ENCODE assay signal across 10 cellular contexts in the genomic region with DNA sequence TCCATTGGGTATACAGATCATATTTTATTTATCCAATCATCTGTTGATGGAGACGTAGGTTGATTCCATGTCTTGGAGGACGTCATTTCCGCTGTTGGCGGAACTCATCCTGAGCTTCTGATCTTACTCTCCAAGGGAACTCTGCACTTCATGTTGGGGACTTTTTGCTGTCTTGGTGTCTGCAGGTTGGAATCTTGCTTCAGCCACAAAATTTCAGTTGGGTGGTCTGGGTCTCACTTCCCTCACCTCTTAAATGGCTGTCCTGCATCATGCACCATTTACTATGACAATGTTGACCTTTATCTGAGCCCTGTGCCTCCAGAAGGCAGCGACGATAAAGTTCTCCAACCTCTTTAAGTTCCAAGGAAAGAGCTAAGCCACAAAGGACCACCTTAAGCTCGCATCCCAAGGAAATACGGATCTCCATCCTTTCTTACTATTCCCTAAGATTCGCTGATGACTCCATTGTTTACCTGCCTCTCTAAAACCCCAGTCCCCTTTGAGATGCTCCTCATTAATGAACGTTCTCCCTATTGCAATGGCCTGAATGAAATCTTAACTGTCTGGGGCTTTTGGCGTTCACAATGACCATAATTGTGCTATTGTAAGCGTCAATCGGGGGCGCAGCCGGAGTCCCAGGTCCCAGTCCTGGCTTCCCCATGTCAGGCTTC. TPM values are rescaled to one million over a fixed set of nuclear protein-coding genes. Genes with fewer than 3 reads are reported as not detected.
A peak's percentile ranks its signal among the peaks of the same experiment; 100 is the strongest.
DNase-seq lines count a peak whose midpoint lies in the region; ATAC-seq and TF ChIP-seq lines count a peak whose summit lies in the region.
"Had no signal": no experiment of that assay in that cellular context is flagged by ENCODE, and none has a peak within 500 bp of the region (broad histone marks: within the 10 kb centered on the region; RNA-seq: fewer than 3 reads in every experiment).

No MANE protein-coding gene starts in this region.

- WGBS in heart right ventricle, 2 donors, result 51 to 55% methylated on average over 15 of the region's 15 CpGs

- H3K4me1 ChIP-seq in heart right ventricle, result peaks cover 2 to 15% (median 11%) of the 10 kb centered on the region in 9 donors
- H3K4me1 ChIP-seq in Peyer's patch, result peaks cover 0 to 5% (median 0%) of the 10 kb centered on the region in 4 donors
- H3K4me1 ChIP-seq in iPS-20b (ENCODE audit: insufficient read depth, low read length), result peaks cover 14% of the 10 kb centered on the region; the same call in 1 of the 2 replicates
- H3K4me1 ChIP-seq in upper lobe of right lung, result peaks cover 12% of the 10 kb centered on the region

- no peaks in the 10 kb centered on the region for H3K36me3 ChIP-seq in heart right ventricle
- H3K36me3 ChIP-seq in Peyer's patch, result no peaks in the 10 kb centered on the region
- H3K36me3 ChIP-seq in iPS-20b (ENCODE audit: insufficient read depth, low read depth, low read length), result no peaks in the 10 kb centered on the region
- no peaks in the 10 kb centered on the region for H3K36me3 ChIP-seq in upper lobe of right lung

- H3K9me3 ChIP-seq in heart right ventricle (no peaks in the 10 kb centered on the region), Peyer's patch (no peaks in the 10 kb centered on the region), iPS-20b (ENCODE audit: insufficient read depth, low read depth, low read length) (no peaks in the 10 kb centered on the region), upper lobe of right lung (no peaks in the 10 kb centered on the region)

- TF ChIP-seq POLR2A in Peyer's patch (IDR thresholded peaks at IDR 0.05), result no peak

- H3K27ac ChIP-seq in heart right ventricle (peak overlapping the region in 3 of 10 donors; percentile 26 to 37 (median 28)), Peyer's patch (peak overlapping the region in 3 of 4 donors; percentile 12 to 64 (median 43)), iPS-20b (ENCODE audit: low read length) (no peak overlapping the region), upper lobe of right lung (peak overlapping the region; percentile 20)

- DNase-seq in heart right ventricle, result no peak
- DNase-seq in Right ventricle myocardium inferior (ENCODE audit: missing footprints), result no peak
- peak in 1 of 3 donors; percentile 31 for DNase-seq in Peyer's patch
- DNase-seq in upper lobe of right lung, result no peak
- DNase-seq in NCI-H446 treated with DMSO at 0.1 percent for 48 hours (lab: John Stamatoyannopoulos, UW), result no peak

- intact Hi-C loops in heart right ventricle (cut with DNase I), result loop anchor here (1.0 to 10.0 kb wide), 15 partner anchors 52 to 352 kb away; a partner anchor contains a TSS
- intact Hi-C loops in Right ventricle myocardium inferior (cut with DNase I), result loop anchor here (1.0 to 10.0 kb wide), 3 partner anchors 102 to 348 kb away; no protein-coding TSS in a partner anchor
- intact Hi-C loops in upper lobe of right lung (cut with DNase I), result loop anchor here (5.0 kb wide), 1 partner anchor 294 kb away; no protein-coding TSS in a partner anchor

- H3K4me3 ChIP-seq in heart right ventricle (peak overlapping the region in 8 of 10 donors; percentile 32 to 57 (median 51)), Peyer's patch (peak overlapping the region; percentile 30 to 56 (median 42)), iPS-20b (ENCODE audit: low read length) (peak overlapping the region; percentile 46; the same call in 1 of the 2 replicates), upper lobe of right lung (peak overlapping the region; percentile 50)

- TF ChIP-seq CTCF in heart right ventricle (IDR thresholded peaks at IDR 0.05) (no peak), Peyer's patch (IDR thresholded peaks at IDR 0.05) (no peak), upper lobe of right lung (IDR thresholded peaks at IDR 0.05) (no peak)

- H3K9ac ChIP-seq in iPS-20b (ENCODE audit: low read depth, low read length), result no peak overlapping the region

- ATAC-seq in heart right ventricle (peak in 1 of 8 donors; percentile 21), Right ventricle myocardium inferior (no peak), upper lobe of right lung (no peak), GM21529 (IDR thresholded peaks at IDR 0.05; ENCODE audit: unreplicated experiment) (no peak), HG02885 (IDR thresholded peaks at IDR 0.05; ENCODE audit: poor library complexity, unreplicated experiment) (no peak)

- H3K27me3 ChIP-seq in heart right ventricle, result no peaks in the 10 kb centered on the region
- no peaks in the 10 kb centered on the region for H3K27me3 ChIP-seq in Peyer's patch
- peaks cover 22% of the 10 kb centered on the region for H3K27me3 ChIP-seq in iPS-20b (ENCODE audit: insufficient read depth, low read length)
- no peaks in the 10 kb centered on the region for H3K27me3 ChIP-seq in upper lobe of right lung

RNA-seq across cellular contexts. Expression of a gene that starts 23.1 kb away (rescaled TPM):
- total RNA-seq in heart right ventricle, result not detected
- polyA plus RNA-seq in heart right ventricle, result not detected
- total RNA-seq in Right ventricle myocardium inferior, result not detected
- not detected for total RNA-seq in Peyer's patch
- not detected for total RNA-seq in upper lobe of right lung
- total RNA-seq: CD4-positive, CD25-positive, alpha-beta regulatory T cell; LHCN-M2 had no signal
- polyA plus RNA-seq: CD4-positive, CD25-positive, alpha-beta regulatory T cell had no signal

RNA-seq across cellular contexts. Expression of a gene that starts 37.6 kb away (rescaled TPM):
- under 1 TPM; 0.07 to 0.40 (median 0.16) TPM for total RNA-seq in heart right ventricle
- under 1 TPM; 0.15 to 0.16 TPM for polyA plus RNA-seq in heart right ventricle
- total RNA-seq in Right ventricle myocardium inferior, result not detected
- 1 to 10 TPM; 1.2 to 5.0 (median 1.6) TPM for total RNA-seq in Peyer's patch
- 0.52 TPM for total RNA-seq in upper lobe of right lung
- polyA plus RNA-seq: CD4-positive, CD25-positive, alpha-beta regulatory T cell had no signal
